Comparison of ENCODE assay signal across 20 cellular contexts in the genomic region with DNA sequence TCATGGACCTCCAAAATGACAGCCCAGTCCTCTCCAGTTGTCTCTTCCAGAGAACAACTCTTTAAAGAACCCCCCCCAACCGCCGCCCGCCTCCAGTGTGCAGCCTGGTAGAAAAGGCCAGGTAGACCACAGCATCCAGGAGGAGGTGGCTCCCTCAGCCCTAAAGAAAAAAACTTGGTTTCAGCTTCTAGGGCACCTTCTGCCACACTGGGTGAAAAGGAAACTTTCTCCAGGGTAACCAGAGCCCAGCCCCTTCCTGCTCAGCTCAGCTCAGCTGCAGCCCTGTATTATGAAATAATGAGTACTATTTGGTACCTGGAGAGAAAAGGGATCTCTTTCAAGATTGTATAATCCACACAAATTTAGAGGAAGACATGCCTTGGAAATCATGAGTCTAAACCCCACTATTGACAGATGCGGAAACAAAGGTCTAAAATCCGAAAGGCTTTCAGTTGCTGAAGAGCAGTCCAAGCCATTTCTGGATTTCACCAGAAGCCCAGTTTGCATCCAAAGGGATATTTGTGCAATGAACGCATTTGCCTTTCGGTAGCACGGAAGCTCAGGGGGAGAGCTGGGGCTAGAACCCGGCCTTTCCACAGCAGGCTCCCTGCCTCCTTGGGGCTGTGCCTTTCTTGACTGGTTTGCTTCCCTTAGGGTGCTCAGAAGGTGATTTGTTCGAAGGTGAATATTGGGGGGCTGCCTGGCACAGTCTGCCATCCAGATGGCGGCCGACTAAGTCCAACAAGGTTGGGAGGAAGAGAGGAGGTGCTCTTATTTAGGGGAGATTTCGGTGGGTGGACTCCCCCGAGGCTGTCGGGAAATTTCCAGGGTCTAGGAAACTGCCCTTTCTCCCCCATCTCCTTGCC. TPM values are rescaled to one million over a fixed set of nuclear protein-coding genes. Genes with fewer than 3 reads are reported as not detected.
DNase-seq lines count a peak whose midpoint lies in the region; ATAC-seq and TF ChIP-seq lines count a peak whose summit lies in the region.
"Had no signal": no experiment of that assay in that cellular context is flagged by ENCODE, and none has a peak within 500 bp of the region (broad histone marks: within the 10 kb centered on the region; RNA-seq: fewer than 3 reads in every experiment).

No MANE protein-coding gene starts in this region.

- H3K36me3 Mint-ChIP-seq in brain (peaks cover 9% of the 10 kb centered on the region), nephron progenitor cell (ENCODE audit: low read depth) (no peaks in the 10 kb centered on the region), chondrocyte (ENCODE audit: low read depth) (no peaks in the 10 kb centered on the region)

- H3K4me1 Mint-ChIP-seq in brain (peaks cover 86% of the 10 kb centered on the region), nephron progenitor cell (peaks cover 84% of the 10 kb centered on the region), chondrocyte (ENCODE audit: low read depth) (peaks cover 18% of the 10 kb centered on the region)

- ATAC-seq in heart right ventricle = no peak
- ATAC-seq in left ventricle myocardium superior = no peak
- ATAC-seq: activated T-cell treated with anti-CD3 and anti-CD28 coated beads, Interleukin-2, amount 50 U/mL, for 72 hours had no signal

- H3K9me3 Mint-ChIP-seq in brain (no peaks in the 10 kb centered on the region), nephron progenitor cell (no peaks in the 10 kb centered on the region), chondrocyte (ENCODE audit: low read depth) (no peaks in the 10 kb centered on the region)
- H3K9me3 Mint-ChIP-seq: activated T-cell treated with anti-CD3 and anti-CD28 coated beads, Interleukin-2, amount 50 U/mL, for 72 hours had no signal

- TF ChIP-seq POLR2A in uterus (IDR thresholded peaks at IDR 0.05) = no peak

- TF ChIP-seq CTCF in heart right ventricle (IDR thresholded peaks at IDR 0.05) (no peak), brain (conservative IDR thresholded peaks at IDR 0.05) (no peak), nephron progenitor cell (IDR thresholded peaks at IDR 0.05) (no peak), uterus (IDR thresholded peaks at IDR 0.05) (no peak), chondrocyte (IDR thresholded peaks at IDR 0.05) (no peak)

- peaks cover 7% of the 10 kb centered on the region for H3K27me3 Mint-ChIP-seq in brain
- peaks cover 62% of the 10 kb centered on the region for H3K27me3 Mint-ChIP-seq in nephron progenitor cell (ENCODE audit: low read depth, poor library complexity)
- H3K27me3 Mint-ChIP-seq in chondrocyte (ENCODE audit: low read depth) = peaks cover 35% of the 10 kb centered on the region

- H3K27ac Mint-ChIP-seq in brain (peak overlapping the region; percentile 80 to 97 (median 95)), nephron progenitor cell (no peak overlapping the region), chondrocyte (ENCODE audit: unreplicated experiment) (no peak overlapping the region)
- H3K27ac Mint-ChIP-seq: activated T-cell treated with anti-CD3 and anti-CD28 coated beads, Interleukin-2, amount 50 U/mL, for 72 hours had no signal

- peaks cover 0 to 1% (median 0%) of the 10 kb centered on the region in 9 donors for H3K36me3 ChIP-seq in heart right ventricle
- no peaks in the 10 kb centered on the region for H3K36me3 ChIP-seq in uterus
- H3K36me3 ChIP-seq: cardiac muscle cell, MG63 had no signal

- peaks cover 15 to 96% (median 75%) of the 10 kb centered on the region in 9 donors for H3K4me1 ChIP-seq in heart right ventricle
- H3K4me1 ChIP-seq in uterus = peaks cover 15 to 27% of the 10 kb centered on the region in 2 donors

- H3K4me3 Mint-ChIP-seq in brain (peak overlapping the region; percentile 58 to 93 (median 84)), nephron progenitor cell (peak overlapping the region; percentile 39), chondrocyte (ENCODE audit: unreplicated experiment) (no peak overlapping the region)
- H3K4me3 Mint-ChIP-seq: activated T-cell treated with anti-CD3 and anti-CD28 coated beads, Interleukin-2, amount 50 U/mL, for 72 hours had no signal

- H3K4me3 ChIP-seq in heart right ventricle (peak overlapping the region in 4 of 10 donors; percentile 11 to 87 (median 46)), uterus (no peak overlapping the region)
- H3K4me3 ChIP-seq: cardiac muscle cell, MG63 had no signal

- H3K9me3 ChIP-seq in heart right ventricle (no peaks in the 10 kb centered on the region), uterus (no peaks in the 10 kb centered on the region)
- H3K9me3 ChIP-seq: MG63 had no signal

- DNase-seq in heart right ventricle = no peak
- no peak for DNase-seq in left ventricle myocardium superior
- no peak for DNase-seq in nephron progenitor cell
- no peak for DNase-seq in uterus
- DNase-seq in DMS53 (lab: John Stamatoyannopoulos, UW) = no peak
- DNase-seq in chondrocyte (ENCODE audit: low spot score) = no peak
- no peak for DNase-seq in T1000 (lab: John Stamatoyannopoulos, UW)
- DNase-seq: activated CD4-positive, alpha-beta T cell treated with anti-CD3 and anti-CD28 coated beads, Interleukin-2, amount 50 U/mL, for 48 hours; activated T-cell treated with anti-CD3 and anti-CD28 coated beads, Interleukin-2, amount 50 U/mL, for 72 hours; effector CD8-positive, alpha-beta T cell; GOT3; MG63; NCI-H187 treated with DMSO at 0.1 percent for 48 hours; NCI-H446 treated with DMSO at 0.1 percent for 48 hours; stimulated activated CD4-positive, alpha-beta T cell treated with anti-CD3 and anti-CD28 coated beads, Interleukin-15, amount 100 ng/mL, for 24 hours; stimulated activated naive CD4-positive, alpha-beta T cell; SW 1271 had no signal

- 74 to 84% methylated on average over 15 of the region's 15 CpGs for WGBS in heart right ventricle, 2 donors

- H3K27me3 ChIP-seq in heart right ventricle = peaks cover 0 to 53% (median 12%) of the 10 kb centered on the region in 7 donors
- H3K27me3 ChIP-seq in uterus = no peaks in the 10 kb centered on the region
- H3K27me3 ChIP-seq: cardiac muscle cell had no signal

- H3K27ac ChIP-seq in heart right ventricle (peak overlapping the region in 9 of 10 donors; percentile 2 to 96 (median 84)), uterus (peak overlapping the region; percentile 85 to 89)
- H3K27ac ChIP-seq: cardiac muscle cell had no signal

- intact Hi-C loops in heart right ventricle (cut with DNase I) = no loop called here
- intact Hi-C loops in left ventricle myocardium superior (cut with micrococcal nuclease) = no loop called here
- intact Hi-C loops in uterus (cut with DNase I; ENCODE audit: low total_unique reads) = no loop called here

RNA-seq across cellular contexts. Expression of gene FXYD6, which starts 3.3 kb away (rescaled TPM):
- 10 to 100 TPM; 22.0 to 42.5 (median 30.4) TPM for total RNA-seq in heart right ventricle
- polyA plus RNA-seq in heart right ventricle = 10 to 100 TPM; 62.3 to 65.2 TPM
- 35.4 TPM for total RNA-seq in left ventricle myocardium superior
- polyA plus RNA-seq in brain (ENCODE audit: insufficient read depth, low read depth, low replicate concordance) = 516 TPM
- 100 to 1,000 TPM in 3 of 4 donors, 10 to 100 TPM in 1; 85.3 to 307 (median 192) TPM for total RNA-seq in uterus
- total RNA-seq in chondrocyte = 0.53 to 3.0 TPM (median 2.8 TPM) in 3 replicates

RNA-seq across cellular contexts. Expression of gene FXYD2, which starts 48.7 kb away (rescaled TPM):
- total RNA-seq in heart right ventricle (1 to 10 TPM in 7 of 10 donors, under 1 TPM in 3; 0.40 to 3.2 (median 1.4) TPM), left ventricle myocardium superior (1.4 TPM), uterus (10 to 100 TPM in 1 of 4 donors, 1 to 10 TPM in 3; 2.1 to 36.4 (median 6.2) TPM), chondrocyte (not detected in 3 replicates)
- polyA plus RNA-seq in heart right ventricle (1 to 10 TPM; 1.9 to 6.0 TPM), brain (ENCODE audit: insufficient read depth, low read depth, low replicate concordance) (0.63 TPM)

RNA-seq across cellular contexts. Expression of gene TMPRSS13, which starts 56.0 kb away (rescaled TPM):
- total RNA-seq in heart right ventricle = under 1 TPM in 3 of 10 donors, not detected in 7; 0.07 to 0.32 (median 0.18) TPM
- under 1 TPM; 0.03 to 0.22 TPM for polyA plus RNA-seq in heart right ventricle
- 0.15 TPM for total RNA-seq in left ventricle myocardium superior
- polyA plus RNA-seq in brain (ENCODE audit: insufficient read depth, low read depth, low replicate concordance) = 0.08 TPM
- under 1 TPM in 3 of 4 donors, not detected in 1; 0.15 to 0.90 (median 0.51) TPM for total RNA-seq in uterus
- not detected in 3 replicates for total RNA-seq in chondrocyte
- total RNA-seq: fibroblast of lung had no signal
- polyA plus RNA-seq: fibroblast of lung had no signal

Comparison
In these comparisons a context has a peak if more than half of its experiments do, and no peak if none do; other contexts are left out.
1. H3K27ac Mint-ChIP-seq: peak in brain (5 of 5); none in nephron progenitor cell (single experiment) and chondrocyte (single experiment).